In genomic region chr14:62696261-62696968, GRCh38 we compare ENCODE assay signal across 24 cellular contexts.
DNase-seq lines count a peak whose midpoint lies in the region; ATAC-seq, FAIRE-seq and TF ChIP-seq lines count a peak whose summit lies in the region.
"Had no signal": no experiment of that assay in that cellular context is flagged by ENCODE, and none has a peak within 500 bp of the region (broad histone marks: within the 10 kb centered on the region; RNA-seq: fewer than 3 reads in every experiment).

No MANE protein-coding gene starts in this region.

- TSS peak; percentile 80 for BruUV-seq in HepG2 (replicated peaks; lab: Mats Ljungman, UMichigan)

- H4K8ac ChIP-seq in H1 (ENCODE audit: extremely low read depth, insufficient read depth, low read length), result no peak overlapping the region

- TF ChIP-seq EP300 in H1 (IDR thresholded peaks at IDR 0.05; ENCODE audit: borderline replicate concordance in 1 of 2, low read depth in 2 of 2, low read length in 2 of 2), result no peak
- peak in 1 of 2 experiments; percentile 45; a peak in 1 of 4 replicates for TF ChIP-seq EP300 in HepG2 (IDR thresholded peaks at IDR 0.05; ENCODE audit: low read depth in 2 of 2, low read length in 2 of 2)
- no peak for TF ChIP-seq EP300 in HepG2 (CRISPR knock-in tag; IDR thresholded peaks at IDR 0.05; ENCODE audit: borderline replicate concordance)
- TF ChIP-seq EP300 in stomach (IDR thresholded peaks at IDR 0.05), result no peak

- no peak overlapping the region for H4K5ac ChIP-seq in H1 (ENCODE audit: insufficient read length, low read depth, low read length)

- H4K20me1 ChIP-seq in H1 (replicated peaks in 1 of 2; ENCODE audit: control insufficient read depth in 1 of 2, insufficient read depth in 2 of 2, low read length in 2 of 2), result no peaks in the 10 kb centered on the region
- H4K20me1 ChIP-seq in HepG2 (ENCODE audit: insufficient read depth, low read length), result no peaks in the 10 kb centered on the region

- H3K56ac ChIP-seq in H1 (replicated peaks; ENCODE audit: insufficient read length, low read depth, low read length), result no peak overlapping the region

- H3K79me2 ChIP-seq in H1 (ENCODE audit: control insufficient read depth in 1 of 2, insufficient read depth in 2 of 2, low read length in 2 of 2) (no peaks in the 10 kb centered on the region), HepG2 (ENCODE audit: insufficient read depth, low read length) (no peaks in the 10 kb centered on the region)

- H3K27ac ChIP-seq in H1 (ENCODE audit: low read depth, low read length) (no peak overlapping the region), HepG2 (ENCODE audit: extremely low read length, insufficient read depth, low read length) (peak overlapping the region; percentile 68), small intestine (ENCODE audit: low read depth in 1 of 2, low read length in 1 of 2) (no peak overlapping the region), stomach (no peak overlapping the region)
- H3K27ac ChIP-seq: brain microvascular endothelial cell, GM23248, SJCRH30, upper lobe of right lung had no signal

- FAIRE-seq in HTR-8/SVneo (lab: Jason Lieb, UNC) (peak; percentile 84), H1 (lab: Jason Lieb, UNC) (peak; percentile 89), HepG2 (lab: Jason Lieb, UNC) (no peak), small intestine (lab: Jason Lieb, UNC) (no peak)
- FAIRE-seq: GM12878, RCC 7860 had no signal

- H2BK20ac ChIP-seq in H1 (ENCODE audit: low read length), result 0 out of 2 replicates have a peak overlapping the region, but pooled peaks have one; percentile 10

- H3K4me2 ChIP-seq in H1 (ENCODE audit: insufficient read depth in 1 of 2, low read depth in 2 of 2, low read length in 2 of 2) (peak overlapping the region; percentile 23 to 50; a peak in 3 of 4 replicates), HepG2 (ENCODE audit: low read depth, low read length) (peak overlapping the region; percentile 74)

- H3K4ac ChIP-seq in H1 (replicated peaks; ENCODE audit: insufficient read length, low read depth, low read length), result no peak overlapping the region

- ATAC-seq in HepG2 (peak; percentile 59), HG02623 (IDR thresholded peaks at IDR 0.05; ENCODE audit: unreplicated experiment) (no peak)
- ATAC-seq: GM12878, left colon, upper lobe of right lung had no signal

- H3K4me1 ChIP-seq in H1 (replicated peaks in 1 of 4; ENCODE audit: control insufficient read depth in 3 of 4, insufficient read depth in 4 of 4, low read length in 3 of 4), result peaks cover 1 to 13% (median 8%) of the 10 kb centered on the region in 4 experiments; a peak in 5 of 7 replicates
- peaks cover 69% of the 10 kb centered on the region for H3K4me1 ChIP-seq in HepG2 (ENCODE audit: insufficient read depth, low read length)
- H3K4me1 ChIP-seq in small intestine (ENCODE audit: control insufficient read depth in 2 of 2, insufficient read depth in 1 of 2, low read depth in 1 of 2, low read length in 1 of 2), result no peaks in the 10 kb centered on the region
- H3K4me1 ChIP-seq in stomach, result peaks cover 0 to 17% (median 9%) of the 10 kb centered on the region in 4 donors
- no peaks in the 10 kb centered on the region for H3K4me1 ChIP-seq in BE2C
- H3K4me1 ChIP-seq: SJCRH30, upper lobe of right lung had no signal

- H3K36me3 ChIP-seq in H1 (ENCODE audit: control insufficient read depth in 2 of 4, insufficient read depth in 4 of 4, low read length in 3 of 4), result no peaks in the 10 kb centered on the region
- no peaks in the 10 kb centered on the region for H3K36me3 ChIP-seq in HepG2 (replicated peaks in 1 of 2; ENCODE audit: control insufficient read depth in 1 of 2, insufficient read depth in 2 of 2, low read length in 2 of 2)
- H3K36me3 ChIP-seq in small intestine (ENCODE audit: control insufficient read depth in 2 of 2, insufficient read depth in 2 of 2, low read length in 2 of 2), result no peaks in the 10 kb centered on the region
- H3K36me3 ChIP-seq in stomach, result no peaks in the 10 kb centered on the region
- no peaks in the 10 kb centered on the region for H3K36me3 ChIP-seq in BE2C
- H3K36me3 ChIP-seq: brain microvascular endothelial cell, SJCRH30, upper lobe of right lung had no signal

- H3K27me3 ChIP-seq in H1 (replicated peaks in 1 of 4; ENCODE audit: control insufficient read depth in 3 of 4, extremely low read depth in 1 of 4, insufficient read depth in 3 of 4, low read length in 3 of 4), result peaks cover 0 to 1% (median 0%) of the 10 kb centered on the region in 4 experiments; a peak in 1 of 7 replicates
- H3K27me3 ChIP-seq in HepG2 (ENCODE audit: control insufficient read depth in 1 of 2, insufficient read depth in 2 of 2, low read length in 2 of 2), result no peaks in the 10 kb centered on the region
- H3K27me3 ChIP-seq in small intestine (ENCODE audit: control insufficient read depth in 2 of 2, insufficient read depth in 2 of 2, low read length in 2 of 2), result no peaks in the 10 kb centered on the region
- no peaks in the 10 kb centered on the region for H3K27me3 ChIP-seq in stomach
- no peaks in the 10 kb centered on the region for H3K27me3 ChIP-seq in BE2C
- H3K27me3 ChIP-seq: brain microvascular endothelial cell, SJCRH30, upper lobe of right lung had no signal

- H2BK5ac ChIP-seq in H1 (ENCODE audit: low read depth, low read length), result no peak overlapping the region

- POLR2A ChIA-PET in H1 (lab: Charles Lee; ENCODE audit: partially characterized antibody) (no interaction called here), HepG2 (lab: Yijun Ruan, JAX) (no interaction called here)

- no peak overlapping the region for H2AK5ac ChIP-seq in H1 (ENCODE audit: low read depth, low read length)

- H2BK12ac ChIP-seq in H1 (ENCODE audit: low read depth, low read length), result no peak overlapping the region

- TF ChIP-seq RAD21 in H1 (IDR thresholded peaks at IDR 0.05 in 1 of 2, conservative IDR thresholded peaks at IDR 0.05 in 1 of 2; ENCODE audit: low read depth in 2 of 2, low read length in 2 of 2), result peak; percentile 25 to 40
- no peak for TF ChIP-seq RAD21 in HepG2 (CRISPR knock-in tag; IDR thresholded peaks at IDR 0.05)

- H3K9ac ChIP-seq in H1 (replicated peaks in 1 of 4; ENCODE audit: extremely low read depth in 1 of 4, low read depth in 3 of 4, low read length in 3 of 4), result no peak overlapping the region
- peak overlapping the region; percentile 2; the same call in 1 of the 2 replicates for H3K9ac ChIP-seq in HepG2 (ENCODE audit: insufficient read depth, low read depth, low read length)
- H3K9ac ChIP-seq: GM23248 had no signal

- no peak overlapping the region for H4K91ac ChIP-seq in H1 (replicated peaks; ENCODE audit: insufficient read length, low read length)

- H3K23me2 ChIP-seq in H1 (ENCODE audit: low read depth, low read length), result no peaks in the 10 kb centered on the region

- peak overlapping the region; percentile 60 for H2BK120ac ChIP-seq in H1 (replicated peaks; ENCODE audit: low read depth, low read length)

- 30% methylated on average over 7 of the region's 7 CpGs; no CpG with 5 or more reads in 1 of the 2 experiments for WGBS in H1 (ENCODE audit: extremely low coverage in 1 of 2, insufficient coverage in 1 of 2, insufficient read length in 1 of 2, insufficient replicate concordance in 2 of 2, low coverage in 1 of 2, low lambda C conversion rate in 2 of 2, missing lambda C conversion rate in 1 of 2), 2 experiments
- 8% methylated on average over 7 of the region's 7 CpGs for WGBS in HepG2 (ENCODE audit: low lambda C conversion rate)
- WGBS in small intestine, 3 donors, result 28 to 35% (median 30%) methylated on average over 7 of the region's 7 CpGs
- 43 to 56% (median 48%) methylated on average over 7 of the region's 7 CpGs for WGBS in stomach, 5 donors

- H3K9me3 ChIP-seq in H1 (ENCODE audit: insufficient read depth in 2 of 2, low read depth in 1 of 2, low read length in 1 of 2), result no peaks in the 10 kb centered on the region
- no peaks in the 10 kb centered on the region for H3K9me3 ChIP-seq in HepG2 (ENCODE audit: low read length)
- no peaks in the 10 kb centered on the region for H3K9me3 ChIP-seq in small intestine (ENCODE audit: control insufficient read depth, low read depth)
- H3K9me3 ChIP-seq in stomach, result no peaks in the 10 kb centered on the region
- no peaks in the 10 kb centered on the region for H3K9me3 ChIP-seq in BE2C
- H3K9me3 ChIP-seq: SJCRH30, upper lobe of right lung had no signal

- TF ChIP-seq POLR2A in H1 (IDR thresholded peaks at IDR 0.05; ENCODE audit: control extremely low read depth in 1 of 2, low read depth in 2 of 2, low read length in 2 of 2) (no peak), HepG2 (IDR thresholded peaks at IDR 0.05; ENCODE audit: insufficient read depth in 1 of 2, low read depth in 2 of 2, low read length in 2 of 2) (no peak), stomach (IDR thresholded peaks at IDR 0.05) (no peak)

- CTCF ChIA-PET in H1 (lab: Charles Lee; ENCODE audit: partially characterized antibody), result interaction anchor here (0.9 to 1.0 kb wide), 2 partner anchors 9 to 10 kb away, joined by 3 to 4 read pairs; no protein-coding TSS in a partner anchor
- CTCF ChIA-PET in HepG2 (lab: Yijun Ruan, JAX; ENCODE audit: low intra/inter-chr PET ratio, low total read pairs), result no interaction called here

- no peak overlapping the region for H3K14ac ChIP-seq in H1 (ENCODE audit: insufficient read length)

- no peaks in the 10 kb centered on the region for H3K79me1 ChIP-seq in H1 (ENCODE audit: low read depth, low read length)

- no peak overlapping the region for H3K18ac ChIP-seq in H1 (ENCODE audit: extremely low read depth, low read length)

- no peak overlapping the region for H2BK15ac ChIP-seq in H1 (ENCODE audit: low read length)

- intact Hi-C loops in HepG2 (cut with micrococcal nuclease; ENCODE audit: unreplicated experiment), result no loop called here
- intact Hi-C loops in stomach (cut with DNase I; ENCODE audit: low total_unique reads), result no loop called here

- H2AFZ ChIP-seq in H1 (ENCODE audit: low read length) (no peak overlapping the region), HepG2 (ENCODE audit: low read length) (peak overlapping the region; percentile 22)
- H2AFZ ChIP-seq: GM23248 had no signal

- no peak overlapping the region for H3K23ac ChIP-seq in H1 (ENCODE audit: insufficient read length)

- in situ Hi-C loops in HepG2 (cut with HindIII; ENCODE audit: extremely low pct_ligation_motif_present, low pct_unique_long_range_greater_than_20kb), result no loop called here

- DNase-seq in HTR-8/SVneo (ENCODE audit: insufficient read length, low spot score) (no peak), H1 (ENCODE audit: low read depth in 1 of 2, low spot score in 2 of 2) (peak; percentile 58 to 60), HepG2 (ENCODE audit: low spot score) (peak; percentile 61), small intestine (peak; percentile 51), NCI-H1694 (lab: John Stamatoyannopoulos, UW) (no peak), stomach (no peak), BE2C (no peak)
- DNase-seq: activated B cell treated with CpG ODN at 0.5 μM for 24 hours; activated naive CD4-positive, alpha-beta T cell treated with anti-CD3 and anti-CD28 coated beads, Interleukin-2, amount 10 ng/mL, durations not matched to agents 7 days and 5 days; brain microvascular endothelial cell; C1 segment of cervical spinal cord; DND-41; effector CD4-positive, alpha-beta T cell; GM23248; left colon; NCI-H1092; NCI-H187 treated with DMSO at 0.1 percent for 48 hours; NCI-H2171 treated with DMSO at 0.1 percent for 48 hours; SJCRH30; stimulated activated CD4-positive, alpha-beta T cell treated with anti-CD3 and anti-CD28 coated beads, Interleukin-2, amount 100 ng/mL, for 48 hours; upper lobe of right lung had no signal

- H3K4me3 ChIP-seq in H1 (ENCODE audit: extremely low read depth in 1 of 4, insufficient read depth in 2 of 4, low read depth in 3 of 4, low read length in 4 of 4) (peak overlapping the region in 1 of 4 experiments; percentile 23; a peak in 2 of 8 replicates), HepG2 (replicated peaks in 1 of 3; ENCODE audit: insufficient read depth in 1 of 3, low read depth in 2 of 3, low read length in 3 of 3) (peak overlapping the region; percentile 25 to 31 (median 29); a peak in 5 of 6 replicates), small intestine (ENCODE audit: low read depth in 1 of 2, low read length in 2 of 2) (no peak overlapping the region), stomach (no peak overlapping the region), BE2C (ENCODE audit: low read depth, low read length) (no peak overlapping the region)
- H3K4me3 ChIP-seq: GM12878, GM23248, SJCRH30, upper lobe of right lung had no signal

- no peak for TF ChIP-seq CTCF in H1 (IDR thresholded peaks at IDR 0.05; ENCODE audit: control extremely low read depth in 1 of 3, insufficient read depth in 1 of 3, low read depth in 1 of 3, low read length in 3 of 3)
- TF ChIP-seq CTCF in HepG2 (CRISPR knock-in tag; IDR thresholded peaks at IDR 0.05), result no peak
- TF ChIP-seq CTCF in stomach (IDR thresholded peaks at IDR 0.05), result no peak
- no peak for TF ChIP-seq CTCF in BE2C (IDR thresholded peaks at IDR 0.05; ENCODE audit: low read depth, low read length)

Comparison
In these comparisons a context has a peak if more than half of its experiments do, and no peak if none do; other contexts are left out.
1. DNase-seq: peak in H1 (2 of 2), HepG2 (single experiment) and small intestine (single experiment); none in HTR-8/SVneo (single experiment), NCI-H1694 (single experiment), stomach (single experiment) and BE2C (single experiment).
2. H3K4me3 ChIP-seq: peak in HepG2 (3 of 3); none in small intestine (0 of 2), stomach (0 of 4) and BE2C (single experiment).